Comparison of ENCODE assay signal across 11 cellular contexts in the genomic region with DNA sequence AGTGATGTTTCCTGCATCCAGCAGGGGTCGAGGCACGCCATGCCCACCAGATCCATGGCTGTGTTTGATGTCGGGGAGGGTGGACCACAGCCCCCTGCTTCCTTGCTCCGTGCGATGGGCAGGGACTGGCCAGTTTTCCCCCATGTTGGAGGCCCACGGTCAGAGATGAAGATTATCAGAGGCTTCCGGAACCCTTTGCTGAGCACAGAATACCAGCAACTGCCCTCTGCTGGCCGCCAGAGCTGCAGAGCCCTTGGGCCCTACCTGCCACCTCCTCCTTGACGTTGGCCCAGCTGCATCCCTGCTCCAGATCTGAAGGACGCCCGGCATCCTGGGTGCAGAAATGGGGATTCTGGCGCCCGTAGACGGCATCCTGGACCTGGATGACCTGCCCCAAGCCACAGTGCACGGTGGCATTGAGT. TPM values are rescaled to one million over a fixed set of nuclear protein-coding genes. Genes with fewer than 3 reads are reported as not detected.
DNase-seq lines count a peak whose midpoint lies in the region; ATAC-seq and TF ChIP-seq lines count a peak whose summit lies in the region.
"Had no signal": no experiment of that assay in that cellular context is flagged by ENCODE, and none has a peak within 500 bp of the region (broad histone marks: within the 10 kb centered on the region; RNA-seq: fewer than 3 reads in every experiment).

No MANE protein-coding gene starts in this region.

- DNase-seq in Right ventricle myocardium superior (peak; percentile 54), cardiac septum (ENCODE audit: low spot score) (no peak), RPMI7951 (ENCODE audit: low read depth) (peak; percentile 39), fibroblast of villous mesenchyme (ENCODE audit: low read depth) (peak; percentile 22), type B pancreatic cell (ENCODE audit: extremely low spot score, unreplicated experiment) (no peak), mesenchymal stem cell (no peak), MM.1S (no peak), CD14-positive monocyte (ENCODE audit: low spot score) (no peak)
- DNase-seq: activated T-cell treated with anti-CD3 and anti-CD28 coated beads for 4 hours, NCI-H774 had no signal

- H2BK5ac ChIP-seq in mesenchymal stem cell (ENCODE audit: low read depth, low read length, poor library complexity, severe bottlenecking) = no peak overlapping the region

- H3K4ac ChIP-seq in mesenchymal stem cell (ENCODE audit: low read depth in 1 of 2, low read length in 2 of 2) = no peak overlapping the region

- H3K27me3 Mint-ChIP-seq in type B pancreatic cell (peaks cover 6% of the 10 kb centered on the region), CD14-positive monocyte (ENCODE audit: low read depth in 3 of 3) (peaks cover 11 to 14% (median 11%) of the 10 kb centered on the region in 3 donors)

- no peak for ATAC-seq in Right ventricle myocardium superior (ENCODE audit: poor library complexity)

- no peak overlapping the region for H3K18ac ChIP-seq in mesenchymal stem cell (ENCODE audit: low read depth in 1 of 2, low read length in 2 of 2)

- no peak overlapping the region for H2BK12ac ChIP-seq in mesenchymal stem cell (ENCODE audit: low read length in 2 of 2)

- no peak overlapping the region for H4K8ac ChIP-seq in mesenchymal stem cell (ENCODE audit: low read length)

- H2BK120ac ChIP-seq in mesenchymal stem cell (ENCODE audit: low read depth, low read length) = no peak overlapping the region

- no peaks in the 10 kb centered on the region for H4K20me1 ChIP-seq in MM.1S (ENCODE audit: insufficient read depth, low read length)

- 67% methylated on average over 15 of the region's 15 CpGs for WGBS in mesenchymal stem cell

- no peaks in the 10 kb centered on the region for H3F3A ChIP-seq in MM.1S (ENCODE audit: insufficient read depth, low read length)

- no peak overlapping the region for H2AK5ac ChIP-seq in mesenchymal stem cell (ENCODE audit: low read length, severe bottlenecking)

- no peak overlapping the region for H4K91ac ChIP-seq in mesenchymal stem cell (ENCODE audit: low read length)

- no peaks in the 10 kb centered on the region for H3K36me3 ChIP-seq in mesenchymal stem cell (ENCODE audit: control insufficient read depth in 1 of 2, insufficient read depth in 2 of 2, low read depth in 1 of 2, low read length in 2 of 2)
- no peaks in the 10 kb centered on the region for H3K36me3 ChIP-seq in MM.1S (replicated peaks; ENCODE audit: insufficient read depth, low read length)

- H3K27me3 ChIP-seq in mesenchymal stem cell (ENCODE audit: control insufficient read depth in 1 of 2, insufficient read depth in 1 of 2, low read length in 2 of 2) (peaks cover 6 to 36% of the 10 kb centered on the region in 2 experiments), MM.1S (replicated peaks; ENCODE audit: insufficient read depth, low read length) (no peaks in the 10 kb centered on the region)

- no peak overlapping the region for H3K27ac Mint-ChIP-seq in type B pancreatic cell
- no peak overlapping the region for H3K27ac Mint-ChIP-seq in CD14-positive monocyte

- TF ChIP-seq CTCF in fibroblast of villous mesenchyme (IDR thresholded peaks at IDR 0.05; ENCODE audit: insufficient read depth, low read depth, low read length) (peak; percentile 60), type B pancreatic cell (conservative IDR thresholded peaks at IDR 0.05) (peak; percentile 62), MM.1S (IDR thresholded peaks at IDR 0.05; ENCODE audit: low read length) (no peak), CD14-positive monocyte (IDR thresholded peaks at IDR 0.05) (no peak)

- H3K23ac ChIP-seq in mesenchymal stem cell (ENCODE audit: low read length in 2 of 2) = no peak overlapping the region

- H3K9me3 ChIP-seq in mesenchymal stem cell (ENCODE audit: control insufficient read depth, low read length) = no peaks in the 10 kb centered on the region
- no peaks in the 10 kb centered on the region for H3K9me3 ChIP-seq in MM.1S (replicated peaks; ENCODE audit: insufficient read depth, low read length)

- no peak overlapping the region for H2AFZ ChIP-seq in mesenchymal stem cell (ENCODE audit: low read depth, low read length)
- H2AFZ ChIP-seq in MM.1S (ENCODE audit: low read length) = no peak overlapping the region

- no peaks in the 10 kb centered on the region for H3K9me3 Mint-ChIP-seq in type B pancreatic cell
- H3K9me3 Mint-ChIP-seq in CD14-positive monocyte = no peaks in the 10 kb centered on the region

- no peaks in the 10 kb centered on the region for H3K9me2 ChIP-seq in MM.1S (replicated peaks; ENCODE audit: insufficient read depth, low read length)

- H3K4me3 ChIP-seq in fibroblast of villous mesenchyme (ENCODE audit: low read depth, low read length) (no peak overlapping the region), mesenchymal stem cell (ENCODE audit: insufficient read depth in 1 of 2, low read depth in 1 of 2, low read length in 2 of 2) (no peak overlapping the region), MM.1S (ENCODE audit: low read length) (no peak overlapping the region)

- H3K4me1 Mint-ChIP-seq in type B pancreatic cell (ENCODE audit: unreplicated experiment) (peaks cover 4% of the 10 kb centered on the region), CD14-positive monocyte (no peaks in the 10 kb centered on the region)

- H2BK15ac ChIP-seq in mesenchymal stem cell (ENCODE audit: low read depth, poor library complexity, severe bottlenecking) = no peak overlapping the region

- H3K4me3 Mint-ChIP-seq in type B pancreatic cell = no peak overlapping the region
- H3K4me3 Mint-ChIP-seq in CD14-positive monocyte = no peak overlapping the region

- H3K36me3 Mint-ChIP-seq in type B pancreatic cell (no peaks in the 10 kb centered on the region), CD14-positive monocyte (no peaks in the 10 kb centered on the region)

- intact Hi-C loops in Right ventricle myocardium superior (cut with DNase I) (no loop called here), cardiac septum (cut with DNase I) (no loop called here), CD14-positive monocyte (cut with micrococcal nuclease) (no loop called here)

- no peak overlapping the region for H3K27ac ChIP-seq in mesenchymal stem cell (ENCODE audit: low read length, poor library complexity, severe bottlenecking)
- H3K27ac ChIP-seq in MM.1S (ENCODE audit: low read length) = no peak overlapping the region
- H3K27ac ChIP-seq: epithelial cell of prostate had no signal

- H3K79me2 ChIP-seq in MM.1S (ENCODE audit: low read length) = no peaks in the 10 kb centered on the region

- H3K14ac ChIP-seq in mesenchymal stem cell (ENCODE audit: low read length in 2 of 2) = no peak overlapping the region

- H3K9ac ChIP-seq in mesenchymal stem cell (ENCODE audit: low read length) (no peak overlapping the region), MM.1S (ENCODE audit: low read length) (no peak overlapping the region)

- H3K4me1 ChIP-seq in mesenchymal stem cell (ENCODE audit: control insufficient read depth, insufficient read depth, low read depth, low read length) = peaks cover 2% of the 10 kb centered on the region
- H3K4me1 ChIP-seq in MM.1S (ENCODE audit: low read length) = no peaks in the 10 kb centered on the region

- no peaks in the 10 kb centered on the region for H3K79me1 ChIP-seq in mesenchymal stem cell (replicated peaks; ENCODE audit: low read length, poor library complexity, severe bottlenecking)

- H3K4me2 ChIP-seq in mesenchymal stem cell (ENCODE audit: low read length, poor library complexity, severe bottlenecking) = no peak overlapping the region
- H3K4me2 ChIP-seq in MM.1S (ENCODE audit: low read depth, low read length) = no peak overlapping the region

RNA-seq across cellular contexts. Expression of a gene that starts 23.7 kb away (rescaled TPM):
- not detected for total RNA-seq in Right ventricle myocardium superior
- not detected for total RNA-seq in cardiac septum
- not detected in 2 replicates for total RNA-seq in RPMI7951 (2014; rRNA removed; shearing (Covaris generic))
- not detected in 2 replicates for total RNA-seq in fibroblast of villous mesenchyme
- total RNA-seq in type B pancreatic cell (ENCODE audit: low replicate concordance) = 2.0 and 3.0 TPM in 2 replicates
- polyA plus RNA-seq in mesenchymal stem cell (2013, experiment 1 of 2) = 0.04 TPM
- 0.01 TPM for polyA plus RNA-seq in mesenchymal stem cell (2013, experiment 2 of 2)
- polyA plus RNA-seq in CD14-positive monocyte = not detected

Comparison
In these comparisons a context has a peak if more than half of its experiments do, and no peak if none do; other contexts are left out.
1. DNase-seq: peak in Right ventricle myocardium superior (single experiment), RPMI7951 (single experiment) and fibroblast of villous mesenchyme (single experiment); none in cardiac septum (single experiment), type B pancreatic cell (single experiment), mesenchymal stem cell (single experiment), MM.1S (single experiment) and CD14-positive monocyte (single experiment).
2. CTCF ChIP-seq: peak in fibroblast of villous mesenchyme (single experiment) and type B pancreatic cell (single experiment); none in MM.1S (single experiment) and CD14-positive monocyte (single experiment).